In the genomic region with DNA sequence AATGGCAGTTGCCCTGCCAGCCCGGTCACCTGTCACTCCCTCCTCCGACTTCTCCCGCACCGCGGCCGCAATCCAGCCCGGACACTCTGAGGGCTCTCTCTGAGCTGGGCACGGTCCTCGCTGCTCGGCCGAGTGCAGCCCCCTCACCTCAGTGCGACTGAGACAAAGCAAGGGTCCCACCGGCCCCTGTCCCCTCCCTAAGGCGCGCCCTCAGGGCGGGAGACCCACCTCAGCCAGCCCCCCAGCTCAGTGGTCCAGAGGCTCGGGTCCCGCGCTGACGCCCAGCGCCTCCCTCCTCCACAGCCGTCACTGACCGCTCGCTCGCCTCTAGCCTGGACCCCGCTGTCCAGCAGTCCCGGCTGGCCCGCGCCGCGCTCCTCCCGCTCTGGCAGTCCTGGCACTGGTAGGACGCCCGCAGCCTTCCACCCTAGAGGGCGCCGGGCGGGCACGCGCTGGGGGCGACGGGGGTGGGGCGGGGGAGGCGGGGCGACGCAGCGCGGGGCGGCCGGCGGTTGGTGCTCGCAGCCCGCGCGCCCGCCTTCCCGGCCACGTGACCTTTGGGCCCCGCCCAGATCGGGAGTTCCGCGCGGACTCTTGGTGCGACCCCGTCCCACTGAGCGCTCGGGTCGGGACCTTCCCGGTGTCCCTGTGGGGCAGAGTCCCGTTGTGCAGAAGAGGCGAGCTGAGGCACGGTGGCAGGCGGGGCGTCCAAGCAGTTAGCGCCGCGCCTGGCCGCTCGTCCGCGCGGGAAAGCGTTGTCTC, we compare ENCODE assay signal across 1 cellular context.
TF ChIP-seq lines count a peak whose summit lies in the region.

No MANE protein-coding gene starts in this region.

TF ChIP-seq in WTC11, 78 proteins besides CTCF, POLR2A, EP300 and RAD21 (continued from another document):
- TF ChIP-seq, protein P1, sequence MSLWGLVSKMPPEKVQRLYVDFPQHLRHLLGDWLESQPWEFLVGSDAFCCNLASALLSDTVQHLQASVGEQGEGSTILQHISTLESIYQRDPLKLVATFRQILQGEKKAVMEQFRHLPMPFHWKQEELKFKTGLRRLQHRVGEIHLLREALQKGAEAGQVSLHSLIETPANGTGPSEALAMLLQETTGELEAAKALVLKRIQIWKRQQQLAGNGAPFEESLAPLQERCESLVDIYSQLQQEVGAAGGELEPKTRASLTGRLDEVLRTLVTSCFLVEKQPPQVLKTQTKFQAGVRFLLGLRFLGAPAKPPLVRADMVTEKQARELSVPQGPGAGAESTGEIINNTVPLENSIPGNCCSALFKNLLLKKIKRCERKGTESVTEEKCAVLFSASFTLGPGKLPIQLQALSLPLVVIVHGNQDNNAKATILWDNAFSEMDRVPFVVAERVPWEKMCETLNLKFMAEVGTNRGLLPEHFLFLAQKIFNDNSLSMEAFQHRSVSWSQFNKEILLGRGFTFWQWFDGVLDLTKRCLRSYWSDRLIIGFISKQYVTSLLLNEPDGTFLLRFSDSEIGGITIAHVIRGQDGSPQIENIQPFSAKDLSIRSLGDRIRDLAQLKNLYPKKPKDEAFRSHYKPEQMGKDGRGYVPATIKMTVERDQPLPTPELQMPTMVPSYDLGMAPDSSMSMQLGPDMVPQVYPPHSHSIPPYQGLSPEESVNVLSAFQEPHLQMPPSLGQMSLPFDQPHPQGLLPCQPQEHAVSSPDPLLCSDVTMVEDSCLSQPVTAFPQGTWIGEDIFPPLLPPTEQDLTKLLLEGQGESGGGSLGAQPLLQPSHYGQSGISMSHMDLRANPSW (CRISPR knock-in tag; conservative IDR thresholded peaks at IDR 0.05; ENCODE audit: low read depth), result no peak
- no peak for TF ChIP-seq JAZF1 (CRISPR knock-in tag; IDR thresholded peaks at IDR 0.05)
- TF ChIP-seq, protein P2, sequence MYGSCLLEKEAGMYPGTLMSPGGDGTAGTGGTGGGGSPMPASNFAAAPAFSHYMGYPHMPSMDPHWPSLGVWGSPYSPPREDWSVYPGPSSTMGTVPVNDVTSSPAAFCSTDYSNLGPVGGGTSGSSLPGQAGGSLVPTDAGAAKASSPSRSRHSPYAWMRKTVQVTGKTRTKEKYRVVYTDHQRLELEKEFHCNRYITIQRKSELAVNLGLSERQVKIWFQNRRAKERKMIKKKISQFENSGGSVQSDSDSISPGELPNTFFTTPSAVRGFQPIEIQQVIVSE (CRISPR knock-in tag; IDR thresholded peaks at IDR 0.05; ENCODE audit: borderline replicate concordance), result no peak
- TF ChIP-seq, protein P3, sequence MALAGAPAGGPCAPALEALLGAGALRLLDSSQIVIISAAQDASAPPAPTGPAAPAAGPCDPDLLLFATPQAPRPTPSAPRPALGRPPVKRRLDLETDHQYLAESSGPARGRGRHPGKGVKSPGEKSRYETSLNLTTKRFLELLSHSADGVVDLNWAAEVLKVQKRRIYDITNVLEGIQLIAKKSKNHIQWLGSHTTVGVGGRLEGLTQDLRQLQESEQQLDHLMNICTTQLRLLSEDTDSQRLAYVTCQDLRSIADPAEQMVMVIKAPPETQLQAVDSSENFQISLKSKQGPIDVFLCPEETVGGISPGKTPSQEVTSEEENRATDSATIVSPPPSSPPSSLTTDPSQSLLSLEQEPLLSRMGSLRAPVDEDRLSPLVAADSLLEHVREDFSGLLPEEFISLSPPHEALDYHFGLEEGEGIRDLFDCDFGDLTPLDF (CRISPR knock-in tag; IDR thresholded peaks at IDR 0.05), result no peak
- peak; percentile 51; the same call in 1 of the 2 replicates for TF ChIP-seq ETV6 (CRISPR knock-in tag; IDR thresholded peaks at IDR 0.05)
- TF ChIP-seq, protein P4, sequence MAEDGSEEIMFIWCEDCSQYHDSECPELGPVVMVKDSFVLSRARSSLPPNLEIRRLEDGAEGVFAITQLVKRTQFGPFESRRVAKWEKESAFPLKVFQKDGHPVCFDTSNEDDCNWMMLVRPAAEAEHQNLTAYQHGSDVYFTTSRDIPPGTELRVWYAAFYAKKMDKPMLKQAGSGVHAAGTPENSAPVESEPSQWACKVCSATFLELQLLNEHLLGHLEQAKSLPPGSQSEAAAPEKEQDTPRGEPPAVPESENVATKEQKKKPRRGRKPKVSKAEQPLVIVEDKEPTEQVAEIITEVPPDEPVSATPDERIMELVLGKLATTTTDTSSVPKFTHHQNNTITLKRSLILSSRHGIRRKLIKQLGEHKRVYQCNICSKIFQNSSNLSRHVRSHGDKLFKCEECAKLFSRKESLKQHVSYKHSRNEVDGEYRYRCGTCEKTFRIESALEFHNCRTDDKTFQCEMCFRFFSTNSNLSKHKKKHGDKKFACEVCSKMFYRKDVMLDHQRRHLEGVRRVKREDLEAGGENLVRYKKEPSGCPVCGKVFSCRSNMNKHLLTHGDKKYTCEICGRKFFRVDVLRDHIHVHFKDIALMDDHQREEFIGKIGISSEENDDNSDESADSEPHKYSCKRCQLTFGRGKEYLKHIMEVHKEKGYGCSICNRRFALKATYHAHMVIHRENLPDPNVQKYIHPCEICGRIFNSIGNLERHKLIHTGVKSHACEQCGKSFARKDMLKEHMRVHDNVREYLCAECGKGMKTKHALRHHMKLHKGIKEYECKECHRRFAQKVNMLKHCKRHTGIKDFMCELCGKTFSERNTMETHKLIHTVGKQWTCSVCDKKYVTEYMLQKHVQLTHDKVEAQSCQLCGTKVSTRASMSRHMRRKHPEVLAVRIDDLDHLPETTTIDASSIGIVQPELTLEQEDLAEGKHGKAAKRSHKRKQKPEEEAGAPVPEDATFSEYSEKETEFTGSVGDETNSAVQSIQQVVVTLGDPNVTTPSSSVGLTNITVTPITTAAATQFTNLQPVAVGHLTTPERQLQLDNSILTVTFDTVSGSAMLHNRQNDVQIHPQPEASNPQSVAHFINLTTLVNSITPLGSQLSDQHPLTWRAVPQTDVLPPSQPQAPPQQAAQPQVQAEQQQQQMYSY (CRISPR knock-in tag; IDR thresholded peaks at IDR 0.05), result no peak
- no peak for TF ChIP-seq NR2C2 (CRISPR knock-in tag; IDR thresholded peaks at IDR 0.05)
- TF ChIP-seq OVOL2 (CRISPR knock-in tag; IDR thresholded peaks at IDR 0.05; ENCODE audit: borderline replicate concordance), result no peak
- TF ChIP-seq NFATC4 (CRISPR knock-in tag; IDR thresholded peaks at IDR 0.05), result no peak
- TF ChIP-seq EMX1 (CRISPR knock-in tag; IDR thresholded peaks at IDR 0.05), result no peak
